In the genomic region with DNA sequence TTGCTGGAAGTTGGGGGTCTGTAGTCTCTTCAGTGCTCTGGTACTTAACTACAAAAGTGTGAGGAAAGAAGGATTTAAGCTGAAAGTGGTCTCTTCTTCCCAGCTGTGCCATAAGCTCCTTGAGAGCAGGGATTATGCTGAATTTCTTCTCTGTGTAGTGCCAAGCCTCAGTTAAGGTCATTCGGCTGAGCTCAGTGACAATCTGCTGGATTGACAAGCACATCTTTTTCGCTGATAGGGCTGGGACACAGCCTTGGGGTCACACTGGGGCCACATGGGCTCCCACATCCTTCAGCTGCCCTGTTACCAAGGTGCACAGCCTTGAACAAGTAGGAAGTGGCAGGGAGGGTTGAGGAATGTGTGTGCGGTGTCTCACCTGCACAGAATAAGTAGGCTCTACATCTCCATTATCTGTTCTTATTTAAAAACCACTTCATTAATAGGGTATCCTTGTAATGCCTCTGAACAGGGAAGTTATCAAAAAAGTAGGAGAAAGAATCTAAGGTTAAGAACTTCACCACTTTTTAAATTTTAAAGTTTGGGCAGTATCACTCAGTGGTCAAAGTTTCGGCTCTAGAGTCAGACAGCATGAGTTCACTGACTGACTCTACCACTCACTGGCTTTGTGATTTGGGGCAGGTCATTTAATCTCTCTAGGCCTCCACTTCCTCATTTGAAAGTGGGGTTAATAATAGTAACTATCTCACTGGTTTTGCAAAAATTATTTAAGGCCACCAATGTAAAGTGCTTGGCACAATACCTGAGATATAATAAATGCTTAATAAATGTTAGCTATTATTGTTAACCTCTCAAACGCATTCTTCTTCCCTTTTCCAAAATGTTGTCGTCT, we compare ENCODE assay signal across 20 cellular contexts.
"Had no signal": no experiment of that assay in that cellular context is flagged by ENCODE, and none has a peak within 500 bp of the region (broad histone marks: within the 10 kb centered on the region; RNA-seq: fewer than 3 reads in every experiment).

No MANE protein-coding gene starts in this region.

- H3K27me3 Mint-ChIP-seq: activated CD4-positive, alpha-beta T cell treated with anti-CD3 and anti-CD28 coated beads, Interleukin-2, amount 10 ng/mL, durations not matched to agents 7 days and 5 days; activated naive CD8-positive, alpha-beta T cell treated with anti-CD3 and anti-CD28 coated beads, Interleukin-2, amount 10 ng/mL, durations not matched to agents 7 days and 5 days; brain; naive thymus-derived CD4-positive, alpha-beta T cell had no signal

- H3K36me3 ChIP-seq: colonic mucosa, esophagus squamous epithelium, neutrophil, vagina had no signal

- H3K9me3 ChIP-seq: colonic mucosa, neutrophil, vagina had no signal

- H3K27me3 ChIP-seq: colonic mucosa, esophagus squamous epithelium, neutrophil, tibial nerve, vagina had no signal

- ATAC-seq: naive thymus-derived CD4-positive, alpha-beta T cell had no signal

- H3K4me1 ChIP-seq: colonic mucosa had no signal

- DNase-seq: activated CD4-positive, alpha-beta T cell treated with anti-CD3 and anti-CD28 coated beads, Interleukin-2, amount 10 ng/mL, durations not matched to agents 7 days and 5 days; activated CD4-positive, CD25-positive, alpha-beta regulatory T cell; activated CD8-positive, alpha-beta memory T cell treated with anti-CD3 and anti-CD28 coated beads for 24 hours; activated naive CD4-positive, alpha-beta T cell; activated naive CD8-positive, alpha-beta T cell treated with anti-CD3 and anti-CD28 coated beads, Interleukin-2, amount 10 ng/mL, durations not matched to agents 7 days and 5 days; central memory CD4-positive, alpha-beta T cell; colonic mucosa; esophagus squamous epithelium; hippocampal formation; mammary epithelial cell; mucosa of descending colon; naive thymus-derived CD4-positive, alpha-beta T cell; retina; stimulated activated naive CD4-positive, alpha-beta T cell had no signal

- H3K4me3 Mint-ChIP-seq: activated CD4-positive, alpha-beta T cell treated with anti-CD3 and anti-CD28 coated beads, Interleukin-2, amount 10 ng/mL, durations not matched to agents 7 days and 5 days; activated naive CD8-positive, alpha-beta T cell treated with anti-CD3 and anti-CD28 coated beads, Interleukin-2, amount 10 ng/mL, durations not matched to agents 7 days and 5 days; brain had no signal

- H3K4me3 ChIP-seq: colonic mucosa, esophagus squamous epithelium, mucosa of descending colon, tibial nerve, vagina had no signal

- H3K27ac ChIP-seq: colonic mucosa, esophagus squamous epithelium, neutrophil, tibial nerve, vagina had no signal

- FAIRE-seq: endothelial cell of umbilical vein, keratinocyte had no signal

- H3K27ac Mint-ChIP-seq: activated CD4-positive, alpha-beta T cell treated with anti-CD3 and anti-CD28 coated beads, Interleukin-2, amount 10 ng/mL, durations not matched to agents 7 days and 5 days; activated naive CD8-positive, alpha-beta T cell treated with anti-CD3 and anti-CD28 coated beads, Interleukin-2, amount 10 ng/mL, durations not matched to agents 7 days and 5 days; brain; naive thymus-derived CD4-positive, alpha-beta T cell had no signal
